7 cellular contexts compared by ENCODE assay signal in the genomic region with DNA sequence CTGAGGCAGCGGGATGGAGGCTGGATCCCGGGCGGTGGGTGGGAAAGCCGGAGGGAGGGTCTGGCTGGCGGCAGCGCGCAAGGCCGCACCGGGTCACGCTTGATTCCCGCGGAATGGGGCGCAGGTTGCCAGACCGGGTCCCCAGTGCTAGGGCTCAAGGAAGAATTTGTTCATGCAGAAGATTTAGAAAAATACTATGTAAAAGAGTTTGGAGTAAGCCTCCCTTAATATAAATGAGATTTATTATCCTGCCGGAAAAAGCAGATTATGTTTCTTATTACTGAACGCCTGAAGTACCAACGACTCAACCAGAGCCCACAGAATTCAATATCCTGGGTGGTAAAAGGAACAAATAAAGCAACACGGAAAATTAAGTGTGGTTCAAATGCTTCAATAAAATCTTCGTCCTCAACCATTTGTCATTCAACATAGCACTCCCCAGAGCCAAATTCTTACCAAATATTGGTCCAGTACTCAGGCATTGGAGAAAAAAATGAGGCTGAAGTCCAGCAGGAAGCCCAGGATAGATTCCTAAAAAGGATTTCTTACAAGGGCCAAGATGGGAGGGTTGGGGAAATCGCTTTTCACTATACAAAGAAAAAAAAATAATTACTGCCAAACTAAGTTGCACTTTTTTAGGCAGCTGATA. TPM values are rescaled to one million over a fixed set of nuclear protein-coding genes. Genes with fewer than 3 reads are reported as not detected.
A peak's percentile ranks its signal among the peaks of the same experiment; 100 is the strongest.
DNase-seq lines count a peak whose midpoint lies in the region; ATAC-seq and TF ChIP-seq lines count a peak whose summit lies in the region.

No MANE protein-coding gene starts in this region.

- POLR2A ChIA-PET in activated CD4-positive, alpha-beta memory T cell treated with anti-CD3 and anti-CD28 coated beads for 36 hours (lab: Charles Lee), result interaction anchor here (1.0 kb wide), 1 partner anchor 16 kb away, joined by 4 read pairs; no protein-coding TSS in a partner anchor

- WGBS in iPS DF 6.9 (ENCODE audit: insufficient coverage, insufficient read length), result no CpG with 5 or more reads among the region's 20 CpGs

- no peaks in the 10 kb centered on the region for H3K9me3 Mint-ChIP-seq in activated CD4-positive, alpha-beta memory T cell treated with anti-CD3 and anti-CD28 coated beads for 36 hours
- peaks cover 7% of the 10 kb centered on the region for H3K9me3 Mint-ChIP-seq in stimulated activated memory B cell treated with anti-CD40 and anti-IgM and Interleukin-4, amounts not matched to agents 10 μg/mL and 1 μg/mL and 100 μg/mL, for 72 hours

- TF ChIP-seq CTCF in GM12864 (IDR thresholded peaks at IDR 0.05; ENCODE audit: low read depth, low read length, missing control alignments), result no peak

- CTCF ChIA-PET in activated CD4-positive, alpha-beta memory T cell treated with anti-CD3 and anti-CD28 coated beads for 36 hours (lab: Charles Lee), result interaction anchor here (1.3 kb wide), 1 partner anchor 15 kb away, joined by 3 read pairs; no protein-coding TSS in a partner anchor

- H3K4me3 Mint-ChIP-seq in activated CD4-positive, alpha-beta memory T cell treated with anti-CD3 and anti-CD28 coated beads for 36 hours, result peak overlapping the region; percentile 94
- peak overlapping the region; percentile 90 for H3K4me3 Mint-ChIP-seq in stimulated activated memory B cell treated with anti-CD40 and anti-IgM and Interleukin-4, amounts not matched to agents 10 μg/mL and 1 μg/mL and 100 μg/mL, for 72 hours

- H3K27ac ChIP-seq in iPS DF 6.9 (ENCODE audit: low read length), result no peak overlapping the region

- peaks cover 3% of the 10 kb centered on the region for H3K36me3 Mint-ChIP-seq in activated CD4-positive, alpha-beta memory T cell treated with anti-CD3 and anti-CD28 coated beads for 36 hours
- peaks cover 14% of the 10 kb centered on the region for H3K36me3 Mint-ChIP-seq in stimulated activated memory B cell treated with anti-CD40 and anti-IgM and Interleukin-4, amounts not matched to agents 10 μg/mL and 1 μg/mL and 100 μg/mL, for 72 hours

- ATAC-seq in HG03025 (IDR thresholded peaks at IDR 0.05; ENCODE audit: low FRiP score, unreplicated experiment), result peak; percentile 1
- no peak for ATAC-seq in stimulated activated memory B cell treated with anti-CD40 and anti-IgM and Interleukin-4, amounts not matched to agents 10 μg/mL and 1 μg/mL and 100 μg/mL, for 72 hours

- no peaks in the 10 kb centered on the region for H3K27me3 ChIP-seq in iPS DF 6.9 (ENCODE audit: control insufficient read depth, insufficient read depth, low read length)

- no peaks in the 10 kb centered on the region for H3K9me3 ChIP-seq in iPS DF 6.9 (ENCODE audit: control insufficient read depth, insufficient read depth, low read length)

- H3K4me1 ChIP-seq in iPS DF 6.9 (ENCODE audit: control insufficient read depth, insufficient read depth, low read length), result no peaks in the 10 kb centered on the region

- H3K27ac Mint-ChIP-seq in activated CD4-positive, alpha-beta memory T cell treated with anti-CD3 and anti-CD28 coated beads for 36 hours, result peak overlapping the region; percentile 91
- H3K27ac Mint-ChIP-seq in stimulated activated memory B cell treated with anti-CD40 and anti-IgM and Interleukin-4, amounts not matched to agents 10 μg/mL and 1 μg/mL and 100 μg/mL, for 72 hours, result peak overlapping the region; percentile 86

- peak overlapping the region; percentile 81 for H3K4me3 ChIP-seq in GM12864 (ENCODE audit: low read depth, low read length)
- H3K4me3 ChIP-seq in iPS DF 6.9 (ENCODE audit: low read length), result peak overlapping the region; percentile 88

- intact Hi-C loops in activated CD4-positive, alpha-beta memory T cell treated with anti-CD3 and anti-CD28 coated beads for 36 hours (cut with micrococcal nuclease), result loop anchor here (10.0 kb wide), 1 partner anchor 853 kb away; a partner anchor contains a TSS

- H3K27me3 Mint-ChIP-seq in activated CD4-positive, alpha-beta memory T cell treated with anti-CD3 and anti-CD28 coated beads for 36 hours, result peaks cover 2% of the 10 kb centered on the region
- H3K27me3 Mint-ChIP-seq in stimulated activated memory B cell treated with anti-CD40 and anti-IgM and Interleukin-4, amounts not matched to agents 10 μg/mL and 1 μg/mL and 100 μg/mL, for 72 hours, result no peaks in the 10 kb centered on the region

- DNase-seq in GM12864 (ENCODE audit: low read depth) (no peak), iPS DF 6.9 (ENCODE audit: low read depth, low spot score) (no peak), OCI-M1 (lab: John Stamatoyannopoulos, UW) (no peak), NCI-H446 treated with DMSO at 0.1 percent for 48 hours (lab: John Stamatoyannopoulos, UW) (no peak)
- no peak for DNase-seq in activated CD4-positive, alpha-beta memory T cell treated with anti-CD3 and anti-CD28 coated beads for 36 hours

- peaks cover 19% of the 10 kb centered on the region for H3K4me1 Mint-ChIP-seq in activated CD4-positive, alpha-beta memory T cell treated with anti-CD3 and anti-CD28 coated beads for 36 hours (ENCODE audit: low read depth)
- peaks cover 19% of the 10 kb centered on the region for H3K4me1 Mint-ChIP-seq in stimulated activated memory B cell treated with anti-CD40 and anti-IgM and Interleukin-4, amounts not matched to agents 10 μg/mL and 1 μg/mL and 100 μg/mL, for 72 hours

- H3K36me3 ChIP-seq in iPS DF 6.9 (ENCODE audit: control insufficient read depth, insufficient read depth, low read length), result no peaks in the 10 kb centered on the region

RNA-seq across cellular contexts. Expression of a gene that starts 1.2 kb away (rescaled TPM):
- 1 to 10 TPM; 4.4 to 5.4 TPM for total RNA-seq in activated CD4-positive, alpha-beta memory T cell treated with anti-CD3 and anti-CD28 coated beads for 36 hours
